In genomic region chr14:105914738-105915385, GRCh38 we compare ENCODE assay signal across 30 cellular contexts.
DNase-seq lines count a peak whose midpoint lies in the region; ATAC-seq and TF ChIP-seq lines count a peak whose summit lies in the region.
"Had no signal": no experiment of that assay in that cellular context is flagged by ENCODE, and none has a peak within 500 bp of the region (broad histone marks: within the 10 kb centered on the region; RNA-seq: fewer than 3 reads in every experiment).

No MANE protein-coding gene starts in this region.

- no peaks in the 10 kb centered on the region for H3K4me1 Mint-ChIP-seq in immature natural killer cell
- H3K4me1 Mint-ChIP-seq: CD4-positive, alpha-beta memory T cell; nephron had no signal

- H3K4me3 Mint-ChIP-seq in immature natural killer cell, result no peak overlapping the region
- H3K4me3 Mint-ChIP-seq: activated CD4-positive, alpha-beta memory T cell treated with anti-CD3 and anti-CD28 coated beads for 36 hours; activated naive CD8-positive, alpha-beta T cell; CD4-positive, alpha-beta memory T cell; dendritic cell treated with granulocyte-macrophage colony-stimulating factor and Interleukin-4, amounts not matched to agents 40 ng/mL and 50 ng/mL, for 4 days; nephron; T-helper 1 cell treated with Interleukin-12 subunit alpha and Interleukin-12 subunit beta and Interleukin-4 antibody, amounts not matched to agents 30 μg/mL and 1 μg/mL, for 36 hours had no signal

- H3K36me3 ChIP-seq in RWPE2 (ENCODE audit: low read depth), result no peaks in the 10 kb centered on the region
- H3K36me3 ChIP-seq in lower lobe of right lung, result no peaks in the 10 kb centered on the region
- H3K36me3 ChIP-seq in upper lobe of right lung, result no peaks in the 10 kb centered on the region
- H3K36me3 ChIP-seq: cardiac muscle cell, gastrocnemius medialis, vagina had no signal

- TF ChIP-seq CTCF in RWPE2 (IDR thresholded peaks at IDR 0.05; ENCODE audit: poor library complexity, severe bottlenecking), result no peak
- no peak for TF ChIP-seq CTCF in lower lobe of right lung (IDR thresholded peaks at IDR 0.05)
- no peak for TF ChIP-seq CTCF in upper lobe of right lung (IDR thresholded peaks at IDR 0.05)

- no peaks in the 10 kb centered on the region for H3K9me3 ChIP-seq in RWPE2 (ENCODE audit: severe bottlenecking)
- H3K9me3 ChIP-seq in lower lobe of right lung, result no peaks in the 10 kb centered on the region
- no peaks in the 10 kb centered on the region for H3K9me3 ChIP-seq in upper lobe of right lung
- H3K9me3 ChIP-seq: gastrocnemius medialis, vagina had no signal

- H3K9me3 Mint-ChIP-seq in immature natural killer cell, result peaks cover 0 to 14% (median 1%) of the 10 kb centered on the region in 6 donors
- H3K9me3 Mint-ChIP-seq: activated T-helper 2 cell treated with anti-CD3 and anti-CD28 coated beads, Interferon-gamma antibody, Interleukin-2, Interleukin-4, amounts not matched to agents 10 μg/mL and 5 μg/mL and 100 μg/mL, durations not matched to agents 14 hours and 24 hours and 36 hours; T-helper 1 cell treated with Interleukin-12 subunit alpha and Interleukin-12 subunit beta and Interleukin-4 antibody, amounts not matched to agents 30 μg/mL and 1 μg/mL, for 36 hours had no signal

- no peak for ATAC-seq in Right ventricle myocardium superior (ENCODE audit: poor library complexity)
- no peak for ATAC-seq in RWPE2 (ENCODE audit: low read depth)
- no peak for ATAC-seq in lower lobe of right lung
- ATAC-seq in upper lobe of right lung, result no peak
- ATAC-seq in GM21717 (IDR thresholded peaks at IDR 0.05; ENCODE audit: unreplicated experiment), result no peak
- ATAC-seq: gastrocnemius medialis, left lobe of liver had no signal

- peaks cover 0 to 5% (median 5%) of the 10 kb centered on the region in 3 donors for H3K27me3 Mint-ChIP-seq in immature natural killer cell (ENCODE audit: low read depth in 3 of 3)

- H3K27ac Mint-ChIP-seq in immature natural killer cell, result no peak overlapping the region
- H3K27ac Mint-ChIP-seq: activated CD4-positive, alpha-beta memory T cell treated with anti-CD3 and anti-CD28 coated beads for 36 hours; activated naive CD8-positive, alpha-beta T cell; activated T-helper 2 cell treated with anti-CD3 and anti-CD28 coated beads, Interferon-gamma antibody, Interleukin-2, Interleukin-4, amounts not matched to agents 10 μg/mL and 5 μg/mL and 100 μg/mL, durations not matched to agents 14 hours and 24 hours and 36 hours; CD4-positive, alpha-beta memory T cell; dendritic cell treated with granulocyte-macrophage colony-stimulating factor and Interleukin-4, amounts not matched to agents 40 ng/mL and 50 ng/mL, for 4 days; nephron; T-helper 1 cell treated with Interleukin-12 subunit alpha and Interleukin-12 subunit beta and Interleukin-4 antibody, amounts not matched to agents 30 μg/mL and 1 μg/mL, for 36 hours had no signal

- H3K27me3 ChIP-seq in RWPE2 (ENCODE audit: insufficient read depth, poor library complexity, severe bottlenecking) (no peaks in the 10 kb centered on the region), lower lobe of right lung (ENCODE audit: low read depth) (no peaks in the 10 kb centered on the region), upper lobe of right lung (no peaks in the 10 kb centered on the region)
- H3K27me3 ChIP-seq: cardiac muscle cell, gastrocnemius medialis, vagina had no signal

- intact Hi-C loops in Right ventricle myocardium superior (cut with DNase I), result no loop called here
- intact Hi-C loops in cardiac septum (cut with DNase I), result no loop called here
- intact Hi-C loops in lower lobe of right lung (cut with DNase I), result no loop called here
- intact Hi-C loops in upper lobe of right lung (cut with DNase I), result no loop called here

- no peaks in the 10 kb centered on the region for H3K4me1 ChIP-seq in RWPE2 (ENCODE audit: insufficient read depth, poor library complexity, severe bottlenecking)
- H3K4me1 ChIP-seq in lower lobe of right lung, result no peaks in the 10 kb centered on the region
- H3K4me1 ChIP-seq in upper lobe of right lung, result no peaks in the 10 kb centered on the region
- H3K4me1 ChIP-seq: gastrocnemius medialis, vagina had no signal

- DNase-seq in Right ventricle myocardium superior, result peak; percentile 33
- DNase-seq in cardiac septum (ENCODE audit: low spot score), result no peak
- peak; percentile 34 for DNase-seq in RWPE2 (ENCODE audit: low spot score)
- DNase-seq in lower lobe of right lung, result peak; percentile 16
- peak; percentile 50 for DNase-seq in upper lobe of right lung
- no peak for DNase-seq in NCI-H187 (lab: John Stamatoyannopoulos, UW)
- DNase-seq in immature natural killer cell, result no peak
- DNase-seq: activated CD4-positive, alpha-beta memory T cell treated with anti-CD3 and anti-CD28 coated beads for 36 hours; activated CD4-positive, CD25-positive, alpha-beta regulatory T cell treated with anti-CD3 and anti-CD28 coated beads, Interleukin-2, amount 50 U/mL, for 72 hours; anterior cingulate cortex; CD4-positive, alpha-beta memory T cell; gastrocnemius medialis; IMR-90; midbrain; NCI-H1092 treated with DMSO at 0.1 percent for 48 hours; NCI-H2029; NCI-H345; NCI-H774; RPMI8226; stimulated activated CD4-positive, alpha-beta T cell treated with anti-CD3 and anti-CD28 coated beads, Interleukin-4, amount 100 ng/mL, for 1 hour had no signal

- no peaks in the 10 kb centered on the region for H3K36me3 Mint-ChIP-seq in immature natural killer cell
- H3K36me3 Mint-ChIP-seq: activated naive CD8-positive, alpha-beta T cell; CD4-positive, alpha-beta memory T cell had no signal

- no peak overlapping the region for H3K4me3 ChIP-seq in RWPE2 (ENCODE audit: severe bottlenecking)
- H3K4me3 ChIP-seq in lower lobe of right lung, result no peak overlapping the region
- no peak overlapping the region for H3K4me3 ChIP-seq in upper lobe of right lung
- H3K4me3 ChIP-seq: cardiac muscle cell, gastrocnemius medialis, SK-N-MC, vagina had no signal

- no peak overlapping the region for H3K27ac ChIP-seq in RWPE2 (ENCODE audit: poor library complexity, severe bottlenecking)
- H3K27ac ChIP-seq in lower lobe of right lung, result no peak overlapping the region
- no peak overlapping the region for H3K27ac ChIP-seq in upper lobe of right lung
- H3K27ac ChIP-seq: cardiac muscle cell, gastrocnemius medialis, SK-N-MC, vagina had no signal

Comparison
In these comparisons a context has a peak if more than half of its experiments do, and no peak if none do; other contexts are left out.
1. DNase-seq: peak in Right ventricle myocardium superior (single experiment), RWPE2 (single experiment), lower lobe of right lung (single experiment) and upper lobe of right lung (single experiment); none in cardiac septum (single experiment), NCI-H187 (0 of 2) and immature natural killer cell (0 of 3).